Comparison of ENCODE assay signal across 13 cellular contexts in genomic region chr6:126040826-126041225, GRCh38. TPM values are rescaled to one million over a fixed set of nuclear protein-coding genes. Genes with fewer than 3 reads are reported as not detected.
A peak's percentile ranks its signal among the peaks of the same experiment; 100 is the strongest.
DNase-seq lines count a peak whose midpoint lies in the region; ATAC-seq and TF ChIP-seq lines count a peak whose summit lies in the region.
"Had no signal": no experiment of that assay in that cellular context is flagged by ENCODE, and none has a peak within 500 bp of the region (broad histone marks: within the 10 kb centered on the region; RNA-seq: fewer than 3 reads in every experiment).

No MANE protein-coding gene starts in this region.

- DNase-seq in BJ (ENCODE audit: low read depth): peak; percentile 35
- peak; percentile 93 for DNase-seq in MV-4-11 (lab: John Stamatoyannopoulos, UW)
- peak; percentile 78 to 84 for DNase-seq in cardiac fibroblast (ENCODE audit: low read depth in 2 of 2)
- peak in 2 of 3 donors; percentile 47 to 60 for DNase-seq in mucosa of descending colon
- DNase-seq in NCI-H510A treated with DMSO at 0.1 percent for 48 hours (lab: John Stamatoyannopoulos, UW): no peak
- DNase-seq in activated CD4-positive, alpha-beta T cell treated with anti-CD3 and anti-CD28 coated beads for 36 hours: no peak
- DNase-seq in stimulated activated CD4-positive, alpha-beta T cell treated with anti-CD3 and anti-CD28 coated beads, Interleukin-12 subunit alpha, Interleukin-12 subunit beta, amount 100 ng/mL, for 4 hours: no peak
- DNase-seq in T-helper 17 cell: no peak
- DNase-seq: DND-41 had no signal

- CTCF ChIA-PET in BJ (lab: Yijun Ruan, JAX): interaction anchor here (1.5 kb wide), 1 partner anchor 13 kb away, joined by 3 read pairs; no protein-coding TSS in a partner anchor
- CTCF ChIA-PET in activated CD4-positive, alpha-beta T cell treated with anti-CD3 and anti-CD28 coated beads for 36 hours (lab: Charles Lee): interaction anchor here (1.0 kb wide), 1 partner anchor 13 kb away, joined by 3 read pairs; no protein-coding TSS in a partner anchor

- H3K9me3 ChIP-seq in mucosa of descending colon: no peaks in the 10 kb centered on the region
- no peaks in the 10 kb centered on the region for H3K9me3 ChIP-seq in T-helper 17 cell (ENCODE audit: control insufficient read depth, low read length, poor library complexity, severe bottlenecking)

- H3K36me3 Mint-ChIP-seq in activated CD4-positive, alpha-beta T cell treated with anti-CD3 and anti-CD28 coated beads for 36 hours (ENCODE audit: low read depth): peaks cover 57% of the 10 kb centered on the region
- peaks cover 12% of the 10 kb centered on the region for H3K36me3 Mint-ChIP-seq in T-helper 17 cell (ENCODE audit: low read depth)

- peaks cover 6% of the 10 kb centered on the region for H3K4me1 ChIP-seq in mucosa of descending colon (ENCODE audit: low read depth)

- H3K9me3 Mint-ChIP-seq in activated CD4-positive, alpha-beta T cell treated with anti-CD3 and anti-CD28 coated beads for 36 hours (ENCODE audit: low read depth): peaks cover 9% of the 10 kb centered on the region
- H3K9me3 Mint-ChIP-seq: central memory CD8-positive, alpha-beta T cell had no signal

- peak; percentile 99 for ATAC-seq in mucosa of descending colon
- ATAC-seq in activated CD4-positive, alpha-beta T cell treated with anti-CD3 and anti-CD28 coated beads for 36 hours: no peak
- no peak for ATAC-seq in T-helper 17 cell
- ATAC-seq: WTC11 had no signal

- intact Hi-C loops in mucosa of descending colon (cut with DNase I, micrococcal nuclease): no loop called here
- intact Hi-C loops in activated CD4-positive, alpha-beta T cell treated with anti-CD3 and anti-CD28 coated beads for 36 hours (cut with DNase I, micrococcal nuclease): no loop called here

- H3K27me3 ChIP-seq in BJ (ENCODE audit: control insufficient read depth, insufficient read depth, low read length): no peaks in the 10 kb centered on the region

- H3K4me3 ChIP-seq in BJ (ENCODE audit: low read depth, low read length) (no peak overlapping the region), cardiac fibroblast (replicated peaks in 1 of 2; ENCODE audit: low read depth in 2 of 2, low read length in 2 of 2) (no peak overlapping the region), mucosa of descending colon (no peak overlapping the region)

- POLR2A ChIA-PET in BJ (lab: Charles Lee): no interaction called here
- POLR2A ChIA-PET in activated CD4-positive, alpha-beta T cell treated with anti-CD3 and anti-CD28 coated beads for 36 hours (lab: Charles Lee): no interaction called here

- H3K36me3 ChIP-seq in BJ (ENCODE audit: control insufficient read depth, insufficient read depth, low read length): no peaks in the 10 kb centered on the region
- no peaks in the 10 kb centered on the region for H3K36me3 ChIP-seq in mucosa of descending colon (ENCODE audit: low read depth)

- H3K4me1 Mint-ChIP-seq in activated CD4-positive, alpha-beta T cell treated with anti-CD3 and anti-CD28 coated beads for 36 hours: no peaks in the 10 kb centered on the region
- H3K4me1 Mint-ChIP-seq in T-helper 17 cell: peaks cover 2% of the 10 kb centered on the region

- no peaks in the 10 kb centered on the region for H3K27me3 Mint-ChIP-seq in activated CD4-positive, alpha-beta T cell treated with anti-CD3 and anti-CD28 coated beads for 36 hours
- H3K27me3 Mint-ChIP-seq in T-helper 17 cell: no peaks in the 10 kb centered on the region
- H3K27me3 Mint-ChIP-seq: central memory CD8-positive, alpha-beta T cell; stimulated activated naive CD8-positive, alpha-beta T cell treated with anti-CD3 and anti-CD28 coated beads, Interleukin-15, Interleukin-2, amounts not matched to agents 100 ng/mL and 50 ng/mL, for 24 hours had no signal

- TF ChIP-seq CTCF in BJ (IDR thresholded peaks at IDR 0.05; ENCODE audit: insufficient read depth, low read depth, low read length): no peak
- TF ChIP-seq CTCF in cardiac fibroblast (IDR thresholded peaks at IDR 0.05; ENCODE audit: low read depth, low read length): no peak
- no peak for TF ChIP-seq CTCF in mucosa of descending colon (IDR thresholded peaks at IDR 0.05)

- no peak overlapping the region for H3K27ac Mint-ChIP-seq in activated CD4-positive, alpha-beta T cell treated with anti-CD3 and anti-CD28 coated beads for 36 hours
- no peak overlapping the region for H3K27ac Mint-ChIP-seq in T-helper 17 cell
- H3K27ac Mint-ChIP-seq: stimulated activated naive CD8-positive, alpha-beta T cell treated with anti-CD3 and anti-CD28 coated beads, Interleukin-15, Interleukin-2, amounts not matched to agents 100 ng/mL and 50 ng/mL, for 24 hours; WTC11 had no signal

- H3K4me3 Mint-ChIP-seq in activated CD4-positive, alpha-beta T cell treated with anti-CD3 and anti-CD28 coated beads for 36 hours: no peak overlapping the region
- no peak overlapping the region for H3K4me3 Mint-ChIP-seq in T-helper 17 cell
- H3K4me3 Mint-ChIP-seq: central memory CD8-positive, alpha-beta T cell; neural crest cell; stimulated activated naive CD8-positive, alpha-beta T cell treated with anti-CD3 and anti-CD28 coated beads, Interleukin-15, Interleukin-2, amounts not matched to agents 100 ng/mL and 50 ng/mL, for 24 hours; WTC11 had no signal

RNA-seq across cellular contexts. Expression of gene TRMT11, which starts 54.5 kb away (rescaled TPM):
- polyA plus RNA-seq in BJ (2011; rRNA removed): 10.1 and 19.0 TPM in 2 replicates
- 7.2 and 11.3 TPM in 2 replicates for polyA minus RNA-seq in BJ (2011; rRNA and poly(A)+ RNA removed)
- total RNA-seq in mucosa of descending colon: 10 to 100 TPM; 20.7 to 22.7 (median 21.5) TPM
- 10 to 100 TPM; 33.4 to 40.5 TPM for total RNA-seq in activated CD4-positive, alpha-beta T cell treated with anti-CD3 and anti-CD28 coated beads for 36 hours
- total RNA-seq in T-helper 17 cell: 10 to 100 TPM; 17.8 to 20.1 TPM

Comparison
In these comparisons a context has a peak if more than half of its experiments do, and no peak if none do; other contexts are left out.
1. DNase-seq: peak in BJ (single experiment), MV-4-11 (single experiment), cardiac fibroblast (2 of 2) and mucosa of descending colon (2 of 3); none in NCI-H510A treated with DMSO at 0.1 percent for 48 hours (single experiment), activated CD4-positive, alpha-beta T cell treated with anti-CD3 and anti-CD28 coated beads for 36 hours (single experiment), stimulated activated CD4-positive, alpha-beta T cell treated with anti-CD3 and anti-CD28 coated beads, Interleukin-12 subunit alpha, Interleukin-12 subunit beta, amount 100 ng/mL, for 4 hours (single experiment) and T-helper 17 cell (0 of 3).